In the genomic region with DNA sequence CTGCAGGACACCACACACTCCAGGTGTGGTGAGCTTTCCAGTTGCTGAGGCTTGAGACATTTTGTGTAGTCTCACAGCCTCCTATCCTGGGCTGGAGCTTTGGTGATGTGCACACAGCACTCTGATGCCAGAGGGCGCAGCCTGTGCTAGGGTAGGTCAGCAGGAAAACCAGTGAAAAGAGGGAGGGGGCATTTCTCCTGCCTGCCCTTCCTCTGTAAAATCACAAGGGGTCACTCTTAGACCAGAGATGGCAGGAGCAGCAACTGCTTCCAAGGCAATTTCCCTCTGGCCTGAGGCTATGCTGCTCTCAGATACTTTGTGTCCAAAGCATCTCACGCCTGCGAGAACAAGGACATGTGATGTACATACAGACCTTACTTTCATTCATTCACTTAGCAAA, we compare ENCODE assay signal across 8 cellular contexts. TPM values are rescaled to one million over a fixed set of nuclear protein-coding genes. Genes with fewer than 3 reads are reported as not detected.
DNase-seq lines count a peak whose midpoint lies in the region; ATAC-seq and TF ChIP-seq lines count a peak whose summit lies in the region.

No MANE protein-coding gene starts in this region.

- no peaks in the 10 kb centered on the region for H4K20me1 ChIP-seq in OCI-LY7 (ENCODE audit: insufficient read depth, low read length)

- H3K4me1 ChIP-seq in OCI-LY7 (ENCODE audit: insufficient read depth, low read length, poor library complexity, severe bottlenecking) (no peaks in the 10 kb centered on the region), transverse colon (peaks cover 0 to 1% (median 0%) of the 10 kb centered on the region in 4 donors)

- ATAC-seq in HG03432 (IDR thresholded peaks at IDR 0.05; ENCODE audit: unreplicated experiment), result no peak

- WGBS in transverse colon (ENCODE audit: low coverage in 1 of 2), 2 donors, result 77% methylated on average over 3 of the region's 3 CpGs; no CpG with 5 or more reads in 1 of the 2 donors

- POLR2A ChIA-PET in HEK293T (lab: Yijun Ruan, JAX) (no interaction called here), OCI-LY7 (lab: Charles Lee) (no interaction called here)

- H3K9me3 ChIP-seq in OCI-LY7 (ENCODE audit: low read length) (no peaks in the 10 kb centered on the region), transverse colon (no peaks in the 10 kb centered on the region)

- CTCF ChIA-PET in HEK293T (lab: Yijun Ruan, JAX) (no interaction called here), OCI-LY7 (lab: Charles Lee; ENCODE audit: unreplicated experiment) (no interaction called here)

- in situ Hi-C loops in brain microvascular endothelial cell (cut with HindIII; ENCODE audit: low pct_ligation_motif_present, low sequenced_read_pairs) (no loop called here), transverse colon (cut with MboI; ENCODE audit: low pct_ligation_motif_present in 1 of 4, low pct_unique_long_range_greater_than_20kb in 1 of 4, low sequenced_read_pairs in 3 of 4) (no loop called here)

- no peak overlapping the region for H3K4me3 ChIP-seq in OCI-LY7 (ENCODE audit: low read depth, low read length, poor library complexity, severe bottlenecking)
- H3K4me3 ChIP-seq in brain microvascular endothelial cell (ENCODE audit: low read depth, low read length), result no peak overlapping the region
- no peak overlapping the region for H3K4me3 ChIP-seq in transverse colon

- BruUV-seq in OCI-LY7 (replicated peaks; lab: Mats Ljungman, UMichigan), result no TSS peak

- H3K27ac ChIP-seq in OCI-LY7 (ENCODE audit: low read depth, low read length, poor library complexity, severe bottlenecking) (no peak overlapping the region), brain microvascular endothelial cell (no peak overlapping the region), transverse colon (no peak overlapping the region)

- TF ChIP-seq EP300 in transverse colon (IDR thresholded peaks at IDR 0.05; ENCODE audit: low read depth), result no peak

- TF ChIP-seq POLR2A in transverse colon (IDR thresholded peaks at IDR 0.05), result no peak

- no peaks in the 10 kb centered on the region for H3K9me2 ChIP-seq in OCI-LY7 (ENCODE audit: insufficient read depth, low read length)

- no peak overlapping the region for H2AFZ ChIP-seq in OCI-LY7 (ENCODE audit: low read length)

- no peaks in the 10 kb centered on the region for H3K79me2 ChIP-seq in OCI-LY7 (ENCODE audit: insufficient read depth, low read depth, low read length)

- H3K27me3 ChIP-seq in brain microvascular endothelial cell (replicated peaks) (no peaks in the 10 kb centered on the region), transverse colon (no peaks in the 10 kb centered on the region)

- H3K36me3 ChIP-seq in OCI-LY7 (ENCODE audit: insufficient read depth, low read length) (peaks cover 9% of the 10 kb centered on the region; the same call in 1 of the 2 replicates), brain microvascular endothelial cell (replicated peaks) (peaks cover 13% of the 10 kb centered on the region), transverse colon (peaks cover 0 to 4% (median 0%) of the 10 kb centered on the region in 4 donors)

- TF ChIP-seq CTCF in OCI-LY7 (conservative IDR thresholded peaks at IDR 0.05; ENCODE audit: low read length) (peak; percentile 81), brain microvascular endothelial cell (IDR thresholded peaks at IDR 0.05; ENCODE audit: low read depth, low read length, missing control alignments) (peak; percentile 67), transverse colon (IDR thresholded peaks at IDR 0.05) (peak; percentile 20 to 68 (median 47))

- DNase-seq in DMS114 treated with DMSO at 0.1 percent for 48 hours (lab: John Stamatoyannopoulos, UW; ENCODE audit: unreplicated experiment), result peak; percentile 46
- DNase-seq in HEK293T (ENCODE audit: extremely low spot score), result peak; percentile 78
- peak; percentile 60 for DNase-seq in OCI-LY7 (ENCODE audit: low spot score)
- DNase-seq in brain microvascular endothelial cell, result no peak
- peak; percentile 10 for DNase-seq in kidney glomerular epithelial cell (lab: John Stamatoyannopoulos, UW)
- no peak for DNase-seq in transverse colon
- no peak for DNase-seq in inferior parietal cortex (ENCODE audit: extremely low spot score)

- no peak overlapping the region for H3K4me2 ChIP-seq in OCI-LY7 (ENCODE audit: low read length)

- intact Hi-C loops in OCI-LY7 (cut with micrococcal nuclease; ENCODE audit: unreplicated experiment), result loop anchor here (1.0 kb wide), 2 partner anchors 83 to 221 kb away; no protein-coding TSS in a partner anchor
- intact Hi-C loops in transverse colon (cut with DNase I; ENCODE audit: low total_unique reads), result no loop called here

TF ChIP-seq in HEK293T, 16 proteins besides CTCF, POLR2A, EP300 and RAD21:
- TF ChIP-seq, protein P1, sequence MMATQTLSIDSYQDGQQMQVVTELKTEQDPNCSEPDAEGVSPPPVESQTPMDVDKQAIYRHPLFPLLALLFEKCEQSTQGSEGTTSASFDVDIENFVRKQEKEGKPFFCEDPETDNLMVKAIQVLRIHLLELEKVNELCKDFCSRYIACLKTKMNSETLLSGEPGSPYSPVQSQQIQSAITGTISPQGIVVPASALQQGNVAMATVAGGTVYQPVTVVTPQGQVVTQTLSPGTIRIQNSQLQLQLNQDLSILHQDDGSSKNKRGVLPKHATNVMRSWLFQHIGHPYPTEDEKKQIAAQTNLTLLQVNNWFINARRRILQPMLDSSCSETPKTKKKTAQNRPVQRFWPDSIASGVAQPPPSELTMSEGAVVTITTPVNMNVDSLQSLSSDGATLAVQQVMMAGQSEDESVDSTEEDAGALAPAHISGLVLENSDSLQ (IDR thresholded peaks at IDR 0.05), result no peak
- TF ChIP-seq BHLHE40 (IDR thresholded peaks at IDR 0.05; ENCODE audit: borderline replicate concordance) (no peak), ARNT (IDR thresholded peaks at IDR 0.05) (0 out of 2 replicates have a peak, but pooled peaks have one; percentile 12), HDGF (IDR thresholded peaks at IDR 0.05; ENCODE audit: borderline replicate concordance) (0 out of 2 replicates have a peak, but pooled peaks have one; percentile 37), FOXK2 (IDR thresholded peaks at IDR 0.05) (no peak), FOXM1 (IDR thresholded peaks at IDR 0.05; ENCODE audit: borderline replicate concordance) (no peak), ELF4 (IDR thresholded peaks at IDR 0.05) (no peak), CTBP1 (IDR thresholded peaks at IDR 0.05; ENCODE audit: borderline replicate concordance) (no peak), NFRKB (IDR thresholded peaks at IDR 0.05) (no peak), ZNF384 (IDR thresholded peaks at IDR 0.05) (no peak), SP1 (IDR thresholded peaks at IDR 0.05) (no peak)

RNA-seq across cellular contexts. Expression of a gene that starts 16.5 kb away (rescaled TPM):
- 0.28 and 2.7 TPM in 2 replicates for total RNA-seq in OCI-LY7 (2014; rRNA removed; shearing (Covaris generic))
- total RNA-seq in OCI-LY7 (2022) (1.7 and 2.8 TPM in 2 replicates), transverse colon (10 to 100 TPM in 2 of 4 donors, 1 to 10 TPM in 2; 3.0 to 26.5 (median 11.8) TPM)

RNA-seq across cellular contexts. Expression of a gene that starts 20.9 kb away (rescaled TPM):
- 2.1 and 13.3 TPM in 2 replicates for total RNA-seq in OCI-LY7 (2014; rRNA removed; shearing (Covaris generic))
- 2.2 and 4.6 TPM in 2 replicates for total RNA-seq in OCI-LY7 (2022)
- total RNA-seq in transverse colon, result 1 to 10 TPM in 3 of 4 donors, under 1 TPM in 1; 0.60 to 9.5 (median 4.9) TPM

RNA-seq across cellular contexts. Expression of a gene that starts 46.0 kb away (rescaled TPM):
- 8.1 and 18.1 TPM in 2 replicates for total RNA-seq in OCI-LY7 (2014; rRNA removed; shearing (Covaris generic))
- 19.0 and 24.6 TPM in 2 replicates for total RNA-seq in OCI-LY7 (2022)
- 10 to 100 TPM in 3 of 4 donors, 1 to 10 TPM in 1; 8.2 to 33.0 (median 16.4) TPM for total RNA-seq in transverse colon

RNA-seq across cellular contexts. Expression of a gene that starts 56.8 kb away (rescaled TPM):
- not detected in 2 replicates for total RNA-seq in OCI-LY7 (2014; rRNA removed; shearing (Covaris generic))
- total RNA-seq in OCI-LY7 (2022) (not detected in 2 replicates), transverse colon (1 to 10 TPM in 1 of 4 donors, under 1 TPM in 1, not detected in 2; 0.27 to 1.6 TPM)

Comparison
In these comparisons a context has a peak if more than half of its experiments do, and no peak if none do; other contexts are left out.
1. DNase-seq: peak in DMS114 treated with DMSO at 0.1 percent for 48 hours (single experiment), HEK293T (single experiment), OCI-LY7 (single experiment) and kidney glomerular epithelial cell (single experiment); none in brain microvascular endothelial cell (single experiment), transverse colon (single experiment) and inferior parietal cortex (single experiment).
2. Peak in every context shown above with its lines, with median percentiles within 50 percentile points of each other: CTCF ChIP-seq.